11 cellular contexts compared by ENCODE assay signal in genomic region chr5:14183187-14183939, GRCh38. TPM values are rescaled to one million over a fixed set of nuclear protein-coding genes. Genes with fewer than 3 reads are reported as not detected.
DNase-seq lines count a peak whose midpoint lies in the region; ATAC-seq and TF ChIP-seq lines count a peak whose summit lies in the region.
"Had no signal": no experiment of that assay in that cellular context is flagged by ENCODE, and none has a peak within 500 bp of the region (broad histone marks: within the 10 kb centered on the region; RNA-seq: fewer than 3 reads in every experiment).

No MANE protein-coding gene starts in this region.

- H4K20me1 ChIP-seq in IMR-90 (ENCODE audit: insufficient read depth, low read length): peaks cover 81% of the 10 kb centered on the region

- peak overlapping the region; percentile 85 for H2BK20ac ChIP-seq in IMR-90 (ENCODE audit: low read depth, low read length)

- no peak overlapping the region for H2AK9ac ChIP-seq in IMR-90 (replicated peaks; ENCODE audit: low read depth, low read length, poor library complexity)

- H2AFZ ChIP-seq in IMR-90 (replicated peaks; ENCODE audit: low read length, poor library complexity) (no peak overlapping the region), mesenchymal stem cell (ENCODE audit: low read depth, low read length) (no peak overlapping the region)

- no peak for ATAC-seq in IMR-90 (ENCODE audit: low read depth)

- H3K9me3 ChIP-seq in IMR-90 (ENCODE audit: control insufficient read depth, insufficient read depth, low read length): no peaks in the 10 kb centered on the region
- H3K9me3 ChIP-seq in mesenchymal stem cell (ENCODE audit: control insufficient read depth, low read length): no peaks in the 10 kb centered on the region
- no peaks in the 10 kb centered on the region for H3K9me3 ChIP-seq in suprapubic skin

- H4K8ac ChIP-seq in IMR-90 (ENCODE audit: low read depth in 2 of 2, low read length in 2 of 2) (peak overlapping the region; percentile 87 to 95), mesenchymal stem cell (ENCODE audit: low read length) (no peak overlapping the region)

- H3K4me2 ChIP-seq in IMR-90 (ENCODE audit: low read depth, low read length) (peak overlapping the region; percentile 78), mesenchymal stem cell (ENCODE audit: low read length, poor library complexity, severe bottlenecking) (no peak overlapping the region)

- no peak for TF ChIP-seq CTCF in IMR-90 (conservative IDR thresholded peaks at IDR 0.05; ENCODE audit: low read depth, low read length)
- no peak for TF ChIP-seq CTCF in suprapubic skin (IDR thresholded peaks at IDR 0.05)

- intact Hi-C loops in IMR-90 (cut with micrococcal nuclease): no loop called here

- H3K36me3 ChIP-seq in IMR-90 (ENCODE audit: control insufficient read depth, insufficient read depth, low read length): peaks cover 8% of the 10 kb centered on the region
- H3K36me3 ChIP-seq in mesenchymal stem cell (ENCODE audit: control insufficient read depth in 1 of 2, insufficient read depth in 2 of 2, low read depth in 1 of 2, low read length in 2 of 2): no peaks in the 10 kb centered on the region
- no peaks in the 10 kb centered on the region for H3K36me3 ChIP-seq in suprapubic skin

- TF ChIP-seq RAD21 in IMR-90 (IDR thresholded peaks at IDR 0.05; ENCODE audit: low read length): no peak

- no CpG with 5 or more reads among the region's 8 CpGs for WGBS in IMR-90 (ENCODE audit: extremely low coverage in 2 of 2, insufficient read length in 1 of 2), 2 experiments
- WGBS in mesenchymal stem cell: 37% methylated on average over 5 of the region's 8 CpGs
- 30% methylated on average over 8 of the region's 8 CpGs for WGBS in suprapubic skin

- peak overlapping the region; percentile 78 for H3K9ac ChIP-seq in IMR-90 (ENCODE audit: low read depth, low read length)
- H3K9ac ChIP-seq in mesenchymal stem cell (ENCODE audit: low read length): peak overlapping the region; percentile 84

- POLR2A ChIA-PET in IMR-90 (lab: Charles Lee; ENCODE audit: unreplicated experiment): no interaction called here

- in situ Hi-C loops in IMR-90 (cut with MboI; ENCODE audit: low sequenced_read_pairs): no loop called here

- H2BK15ac ChIP-seq in IMR-90 (ENCODE audit: low read depth, low read length): peak overlapping the region; percentile 89; the same call in 2 of the 3 replicates
- no peak overlapping the region for H2BK15ac ChIP-seq in mesenchymal stem cell (ENCODE audit: low read depth, poor library complexity, severe bottlenecking)

- H3K56ac ChIP-seq in IMR-90 (ENCODE audit: extremely low read depth, insufficient read depth, low read length): peak overlapping the region; percentile 85

- H3K4ac ChIP-seq in IMR-90 (ENCODE audit: low read depth, low read length) (peak overlapping the region; percentile 98), mesenchymal stem cell (ENCODE audit: low read depth in 1 of 2, low read length in 2 of 2) (peak overlapping the region; percentile 12 to 39)

- H2BK5ac ChIP-seq in IMR-90 (ENCODE audit: low read depth, low read length, poor library complexity, severe bottlenecking): peak overlapping the region; percentile 100
- H2BK5ac ChIP-seq in mesenchymal stem cell (ENCODE audit: low read depth, low read length, poor library complexity, severe bottlenecking): no peak overlapping the region

- H3K79me1 ChIP-seq in IMR-90 (ENCODE audit: low read depth in 1 of 2, low read length in 2 of 2): peaks cover 0 to 15% of the 10 kb centered on the region in 2 experiments; a peak in 2 of 4 replicates
- H3K79me1 ChIP-seq in mesenchymal stem cell (replicated peaks; ENCODE audit: low read length, poor library complexity, severe bottlenecking): no peaks in the 10 kb centered on the region

- H2BK12ac ChIP-seq in mesenchymal stem cell (ENCODE audit: low read length in 2 of 2): peak overlapping the region in 1 of 2 experiments; percentile 24

- no TSS peak for BruUV-seq in IMR-90 (replicated peaks; lab: Mats Ljungman, UMichigan)

- H2BK120ac ChIP-seq in IMR-90 (ENCODE audit: low read depth, low read length) (peak overlapping the region; percentile 93), mesenchymal stem cell (ENCODE audit: low read depth, low read length) (peak overlapping the region; percentile 64)

- peak overlapping the region; percentile 92 for H3K18ac ChIP-seq in IMR-90 (ENCODE audit: low read depth, low read length)
- H3K18ac ChIP-seq in mesenchymal stem cell (ENCODE audit: low read depth in 1 of 2, low read length in 2 of 2): peak overlapping the region in 1 of 2 experiments; percentile 9

- DNase-seq in IMR-90 (no peak), epithelial cell of prostate (ENCODE audit: low read depth, low spot score) (no peak), mesenchymal stem cell (peak; percentile 50), suprapubic skin (ENCODE audit: low spot score in 2 of 2) (no peak), anterior cingulate cortex (lab: John Stamatoyannopoulos, UW) (no peak), GOT3 (lab: John Stamatoyannopoulos, UW) (no peak), NCI-H146 treated with DMSO at 0.1 percent for 48 hours (lab: John Stamatoyannopoulos, UW; ENCODE audit: unreplicated experiment) (no peak), NCI-H82 (lab: John Stamatoyannopoulos, UW) (no peak)
- DNase-seq: Calu3, NCI-H2081 treated with DMSO at 0.1 percent for 48 hours had no signal

- no peaks in the 10 kb centered on the region for H3K27me3 ChIP-seq in IMR-90 (ENCODE audit: control insufficient read depth, insufficient read depth, low read length)
- H3K27me3 ChIP-seq in mesenchymal stem cell (ENCODE audit: control insufficient read depth in 1 of 2, insufficient read depth in 1 of 2, low read length in 2 of 2): no peaks in the 10 kb centered on the region
- H3K27me3 ChIP-seq in suprapubic skin: no peaks in the 10 kb centered on the region

- TF ChIP-seq EP300 in suprapubic skin (IDR thresholded peaks at IDR 0.05): no peak

- H3K27ac ChIP-seq in IMR-90 (ENCODE audit: insufficient read depth, low read length): peak overlapping the region; percentile 98
- peak overlapping the region; percentile 93 for H3K27ac ChIP-seq in epithelial cell of prostate
- H3K27ac ChIP-seq in mesenchymal stem cell (ENCODE audit: low read length, poor library complexity, severe bottlenecking): peak overlapping the region; percentile 73
- peak overlapping the region; percentile 5 for H3K27ac ChIP-seq in suprapubic skin

- H3K4me3 ChIP-seq in IMR-90 (ENCODE audit: insufficient read depth, low read depth, low read length): no peak overlapping the region
- H3K4me3 ChIP-seq in mesenchymal stem cell (ENCODE audit: insufficient read depth in 1 of 2, low read depth in 1 of 2, low read length in 2 of 2): peak overlapping the region in 1 of 2 experiments; percentile 61
- H3K4me3 ChIP-seq in suprapubic skin: no peak overlapping the region
- H3K4me3 ChIP-seq: lung had no signal

- peak overlapping the region; percentile 89 for H4K5ac ChIP-seq in IMR-90 (ENCODE audit: low read depth, low read length)

- peak overlapping the region; percentile 98 for H3K23ac ChIP-seq in IMR-90 (ENCODE audit: low read depth, low read length)
- H3K23ac ChIP-seq in mesenchymal stem cell (ENCODE audit: low read length in 2 of 2): no peak overlapping the region

- H2AK5ac ChIP-seq in IMR-90 (ENCODE audit: low read depth, low read length) (peak overlapping the region; percentile 85), mesenchymal stem cell (ENCODE audit: low read length, severe bottlenecking) (peak overlapping the region; percentile 14)

- H3K9me1 ChIP-seq in IMR-90 (ENCODE audit: insufficient read depth, low read length): peaks cover 37% of the 10 kb centered on the region

- CTCF ChIA-PET in IMR-90 (lab: Yijun Ruan, JAX): interaction anchor here (1.4 kb wide), 1 partner anchor 87 kb away, joined by 3 read pairs; no protein-coding TSS in a partner anchor

- H3K4me1 ChIP-seq in IMR-90 (ENCODE audit: control insufficient read depth, insufficient read depth, low read length) (peaks cover 51% of the 10 kb centered on the region), mesenchymal stem cell (ENCODE audit: control insufficient read depth, insufficient read depth, low read depth, low read length) (peaks cover 39% of the 10 kb centered on the region), suprapubic skin (peaks cover 66% of the 10 kb centered on the region)

- TF ChIP-seq POLR2A in IMR-90 (IDR thresholded peaks at IDR 0.05; ENCODE audit: low read depth, low read length) (no peak), suprapubic skin (IDR thresholded peaks at IDR 0.05) (no peak)

- peak overlapping the region; percentile 96 for H4K91ac ChIP-seq in IMR-90 (ENCODE audit: insufficient read depth, low read depth, low read length)
- H4K91ac ChIP-seq in mesenchymal stem cell (ENCODE audit: low read length): no peak overlapping the region

- dilution Hi-C loops in IMR-90 (cut with HindIII; ENCODE audit: low sequenced_read_pairs, unreplicated experiment): no loop called here

- H3K14ac ChIP-seq in IMR-90 (replicated peaks; ENCODE audit: low read depth, low read length) (peak overlapping the region; percentile 97), mesenchymal stem cell (ENCODE audit: low read length in 2 of 2) (no peak overlapping the region)

TF ChIP-seq in IMR-90, 13 proteins besides CTCF, POLR2A, EP300 and RAD21:
- TF ChIP-seq MXI1 (IDR thresholded peaks at IDR 0.05; ENCODE audit: borderline replicate concordance, low read depth, low read length) (peak; percentile 44; the same call in 1 of the 2 replicates), FOS (IDR thresholded peaks at IDR 0.05; ENCODE audit: low read depth, low read length) (no peak), CHD1 (IDR thresholded peaks at IDR 0.05; ENCODE audit: low read depth, low read length) (no peak)
TF ChIP-seq in IMR-90: peak in this region for 1.

RNA-seq across cellular contexts. Expression of gene TRIO, which starts 40.2 kb away (rescaled TPM):
- total RNA-seq in IMR-90 (2012; rRNA removed) (487 and 522 TPM in 2 replicates), suprapubic skin (100 to 1,000 TPM in 1 of 4 donors, 10 to 100 TPM in 3; 62.7 to 159 (median 70.4) TPM)
- 206 and 225 TPM in 2 replicates for polyA plus RNA-seq in IMR-90 (2012; rRNA removed)
- 126 and 196 TPM in 2 replicates for polyA plus RNA-seq in IMR-90 (2012; cell fraction: cytosol; rRNA removed)
- 1,045 and 1,428 TPM in 2 replicates for polyA plus RNA-seq in IMR-90 (2012; cell fraction: nucleus; rRNA removed; ENCODE audit: low replicate concordance)
- 39.8 TPM for polyA plus RNA-seq in mesenchymal stem cell (2013, experiment 1 of 2)
- 39.0 TPM for polyA plus RNA-seq in mesenchymal stem cell (2013, experiment 2 of 2)

Comparison
In these comparisons a context has a peak if more than half of its experiments do, and no peak if none do; other contexts are left out.
1. H3K27ac ChIP-seq: peak in every context shown above with its lines; median percentile 98 in IMR-90; 93 in epithelial cell of prostate; 73 in mesenchymal stem cell; 5 in suprapubic skin.